In the genomic region with DNA sequence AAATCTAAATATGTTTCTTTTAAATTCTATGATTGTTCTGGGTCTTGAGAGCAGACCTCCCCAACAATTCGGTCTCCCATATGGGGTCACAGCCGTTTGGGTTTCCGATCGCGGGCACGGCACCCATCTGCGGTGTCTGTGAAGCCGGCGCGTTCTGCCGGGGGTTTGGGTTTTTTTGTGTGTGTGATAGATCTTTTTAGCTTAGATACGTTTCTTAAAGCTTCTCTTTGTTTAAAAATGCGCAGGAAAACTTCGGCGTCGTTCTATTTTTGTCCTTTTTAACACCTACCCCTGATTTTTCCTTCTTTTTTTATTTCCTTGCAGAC, we compare ENCODE assay signal across 17 cellular contexts. TPM values are rescaled to one million over a fixed set of nuclear protein-coding genes. Genes with fewer than 3 reads are reported as not detected.
A peak's percentile ranks its signal among the peaks of the same experiment; 100 is the strongest.
DNase-seq lines count a peak whose midpoint lies in the region; ATAC-seq, FAIRE-seq and TF ChIP-seq lines count a peak whose summit lies in the region.
"Had no signal": no experiment of that assay in that cellular context is flagged by ENCODE, and none has a peak within 500 bp of the region (broad histone marks: within the 10 kb centered on the region; RNA-seq: fewer than 3 reads in every experiment).

No MANE protein-coding gene starts in this region.

- no peaks in the 10 kb centered on the region for H3K9me3 ChIP-seq in Peyer's patch
- H3K9me3 ChIP-seq in kidney (ENCODE audit: control insufficient read depth in 1 of 2, low read length in 2 of 2), result no peaks in the 10 kb centered on the region
- H3K9me3 ChIP-seq in stomach, result no peaks in the 10 kb centered on the region
- H3K9me3 ChIP-seq: gastroesophageal sphincter, ovary had no signal

- H3K27ac ChIP-seq in Peyer's patch (peak overlapping the region; percentile 69 to 90 (median 76)), kidney (ENCODE audit: low read depth in 2 of 2, low read length in 2 of 2) (peak overlapping the region; percentile 85), stomach (peak overlapping the region; percentile 48 to 90 (median 79))

- no peak for TF ChIP-seq POLR2A in Peyer's patch (IDR thresholded peaks at IDR 0.05)
- TF ChIP-seq POLR2A in stomach (IDR thresholded peaks at IDR 0.05), result no peak

- peak overlapping the region in 2 of 4 donors; percentile 11 for H3K4me3 ChIP-seq in Peyer's patch
- H3K4me3 ChIP-seq in kidney (ENCODE audit: low read length in 2 of 2), result no peak overlapping the region
- no peak overlapping the region for H3K4me3 ChIP-seq in stomach
- H3K4me3 ChIP-seq: gastroesophageal sphincter, ovary had no signal

- POLR2A ChIA-PET in activated CD4-positive, alpha-beta T cell treated with anti-CD3 and anti-CD28 coated beads, Interleukin-2, amount 10 ng/mL, durations not matched to agents 7 days and 5 days (lab: Charles Lee), result no interaction called here

- no peaks in the 10 kb centered on the region for H3K27me3 Mint-ChIP-seq in activated CD4-positive, alpha-beta T cell treated with anti-CD3 and anti-CD28 coated beads, Interleukin-2, amount 10 ng/mL, durations not matched to agents 7 days and 5 days
- H3K27me3 Mint-ChIP-seq: activated B cell treated with CpG ODN at 0.5 μM for 24 hours had no signal

- H3K4me1 ChIP-seq in Peyer's patch, result peaks cover 0 to 68% (median 23%) of the 10 kb centered on the region in 4 donors
- H3K4me1 ChIP-seq in kidney (ENCODE audit: control insufficient read depth in 1 of 2, insufficient read depth in 1 of 2, low read depth in 1 of 2, low read length in 2 of 2), result peaks cover 20 to 40% of the 10 kb centered on the region in 2 donors
- H3K4me1 ChIP-seq in stomach, result peaks cover 36 to 77% (median 63%) of the 10 kb centered on the region in 4 donors

- intact Hi-C loops in kidney (cut with DNase I), result no loop called here
- intact Hi-C loops in stomach (cut with DNase I; ENCODE audit: low total_unique reads), result no loop called here

- no peak for ATAC-seq in HG03378 (IDR thresholded peaks at IDR 0.05; ENCODE audit: unreplicated experiment)
- ATAC-seq: gastroesophageal sphincter, PC-3 had no signal

- TF ChIP-seq CTCF in Peyer's patch (IDR thresholded peaks at IDR 0.05) (no peak), kidney (IDR thresholded peaks at IDR 0.05; ENCODE audit: borderline replicate concordance, extremely low read depth, insufficient read depth) (no peak), stomach (IDR thresholded peaks at IDR 0.05) (no peak)

- H3K36me3 ChIP-seq in Peyer's patch (peaks cover 0 to 3% (median 0%) of the 10 kb centered on the region in 3 donors), kidney (ENCODE audit: control insufficient read depth in 1 of 2, insufficient read depth in 2 of 2, low read length in 2 of 2) (no peaks in the 10 kb centered on the region), stomach (peaks cover 0 to 15% (median 8%) of the 10 kb centered on the region in 4 donors)
- H3K36me3 ChIP-seq: ovary had no signal

- H3K36me3 Mint-ChIP-seq in activated CD4-positive, alpha-beta T cell treated with anti-CD3 and anti-CD28 coated beads, Interleukin-2, amount 10 ng/mL, durations not matched to agents 7 days and 5 days (ENCODE audit: low read depth), result peaks cover 10% of the 10 kb centered on the region

- no peak for FAIRE-seq in kidney (lab: Jason Lieb, UNC)

- CTCF ChIA-PET in activated CD4-positive, alpha-beta T cell treated with anti-CD3 and anti-CD28 coated beads, Interleukin-2, amount 10 ng/mL, durations not matched to agents 7 days and 5 days (lab: Charles Lee), result interaction anchor here (1.8 to 2.9 kb wide), 2 partner anchors 17 to 30 kb away, joined by 6 to 8 read pairs; no protein-coding TSS in a partner anchor

- H3K27me3 ChIP-seq in Peyer's patch (no peaks in the 10 kb centered on the region), stomach (no peaks in the 10 kb centered on the region)
- H3K27me3 ChIP-seq: gastroesophageal sphincter, ovary had no signal

- H3K9ac ChIP-seq in kidney (ENCODE audit: low read length in 2 of 2), result peak overlapping the region in 1 of 2 donors; percentile 76

- no peak for DNase-seq in activated CD4-positive, alpha-beta T cell treated with anti-CD3 and anti-CD28 coated beads, Interleukin-2, amount 10 ng/mL, durations not matched to agents 7 days and 5 days
- DNase-seq in activated CD4-positive, alpha-beta T cell treated with anti-CD3 and anti-CD28 coated beads, Interleukin-2, amount 50 U/mL, for 48 hours, result no peak
- DNase-seq in Peyer's patch (peak in 1 of 3 donors; percentile 47), kidney (peak; percentile 61), stomach (no peak), HPDE6-E6E7 (ENCODE audit: extremely low spot score) (no peak), NCI-H2081 treated with DMSO at 0.1 percent for 48 hours (lab: John Stamatoyannopoulos, UW) (no peak)
- DNase-seq: activated B cell treated with CpG ODN at 0.5 μM for 24 hours; activated CD8-positive, alpha-beta memory T cell treated with anti-CD3 and anti-CD28 coated beads, Interleukin-2, amount 50 U/mL, for 48 hours; amniotic stem cell; midbrain; NCI-H187; NCI-H524; ovary; PC-3 had no signal

- no peaks in the 10 kb centered on the region for H3K9me3 Mint-ChIP-seq in activated CD4-positive, alpha-beta T cell treated with anti-CD3 and anti-CD28 coated beads, Interleukin-2, amount 10 ng/mL, durations not matched to agents 7 days and 5 days
- H3K9me3 Mint-ChIP-seq: activated B cell treated with CpG ODN at 0.5 μM for 24 hours had no signal

- peaks cover 56% of the 10 kb centered on the region for H3K4me1 Mint-ChIP-seq in activated CD4-positive, alpha-beta T cell treated with anti-CD3 and anti-CD28 coated beads, Interleukin-2, amount 10 ng/mL, durations not matched to agents 7 days and 5 days

- no peak overlapping the region for H3K4me3 Mint-ChIP-seq in activated CD4-positive, alpha-beta T cell treated with anti-CD3 and anti-CD28 coated beads, Interleukin-2, amount 10 ng/mL, durations not matched to agents 7 days and 5 days
- H3K4me3 Mint-ChIP-seq: activated B cell treated with CpG ODN at 0.5 μM for 24 hours had no signal

- H3K27ac Mint-ChIP-seq in activated CD4-positive, alpha-beta T cell treated with anti-CD3 and anti-CD28 coated beads, Interleukin-2, amount 10 ng/mL, durations not matched to agents 7 days and 5 days, result peak overlapping the region; percentile 89

- WGBS in stomach, 5 donors, result 86 to 95% (median 88%) methylated on average over 16 of the region's 16 CpGs

- no peak for TF ChIP-seq EP300 in stomach (IDR thresholded peaks at IDR 0.05)

RNA-seq across cellular contexts. Expression of gene TBC1D14, which starts 34.2 kb away (rescaled TPM):
- 10 to 100 TPM; 50.1 to 50.2 TPM for total RNA-seq in activated CD4-positive, alpha-beta T cell treated with anti-CD3 and anti-CD28 coated beads, Interleukin-2, amount 10 ng/mL, durations not matched to agents 7 days and 5 days
- total RNA-seq in Peyer's patch (10 to 100 TPM; 44.8 to 67.7 (median 55.7) TPM), kidney (77.7 TPM), stomach (10 to 100 TPM; 33.5 to 72.4 (median 40.8) TPM)
- polyA plus RNA-seq in kidney (ENCODE audit: insufficient read depth, low read depth, low replicate concordance) (44.9 TPM), stomach (10 to 100 TPM; 19.5 to 42.5 (median 40.0) TPM)
